ENCODE assay signal across 9 cellular contexts in the genomic region with DNA sequence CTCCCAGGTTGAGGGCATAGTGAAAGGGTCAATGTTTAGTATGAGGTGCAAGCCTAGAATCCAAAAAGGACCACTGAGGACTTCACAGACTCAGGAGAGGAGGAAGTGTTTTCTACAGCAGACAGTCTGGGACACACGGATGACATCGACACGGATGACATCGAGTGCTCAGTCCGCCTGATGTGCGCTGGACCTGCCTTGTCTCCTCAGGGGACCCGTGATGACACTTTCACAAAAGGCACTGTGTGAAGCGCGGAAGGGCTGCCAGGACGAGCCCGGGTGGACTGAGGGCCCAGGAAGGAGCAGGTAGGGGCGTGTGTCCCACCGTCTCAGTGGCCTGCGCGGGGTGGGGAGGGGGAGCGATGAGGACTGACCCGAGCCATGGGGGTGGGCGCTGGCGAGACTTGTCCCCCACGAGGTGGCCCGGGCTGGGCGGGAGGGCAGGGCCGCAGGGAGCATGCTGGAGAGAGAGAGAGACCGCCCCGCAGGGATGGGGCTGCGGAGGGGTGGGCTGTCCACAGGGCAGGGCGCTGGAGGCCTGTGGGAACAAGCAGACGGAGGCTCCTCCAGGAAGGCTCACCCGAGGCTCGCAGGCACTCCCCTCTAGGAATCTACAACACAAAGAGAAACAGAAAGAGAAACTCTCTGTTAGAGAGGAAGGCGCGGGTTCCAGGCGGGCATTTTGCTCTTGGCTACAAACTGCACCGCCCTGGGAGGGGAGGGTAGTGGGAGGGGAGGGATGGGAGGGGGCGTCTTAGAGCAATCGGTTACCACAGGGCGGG. TPM values are rescaled to one million over a fixed set of nuclear protein-coding genes. Genes with fewer than 3 reads are reported as not detected.
DNase-seq lines count a peak whose midpoint lies in the region; ATAC-seq, FAIRE-seq and TF ChIP-seq lines count a peak whose summit lies in the region.
"Had no signal": no experiment of that assay in that cellular context is flagged by ENCODE, and none has a peak within 500 bp of the region (broad histone marks: within the 10 kb centered on the region; RNA-seq: fewer than 3 reads in every experiment).

No MANE protein-coding gene starts in this region.

- peak; percentile 20 for DNase-seq in KG1 (lab: John Stamatoyannopoulos, UW)
- peak; percentile 52 to 61 (median 61) for DNase-seq in activated CD8-positive, alpha-beta memory T cell treated with anti-CD3 and anti-CD28 coated beads for 48 hours (ENCODE audit: low read depth in 2 of 3, low spot score in 2 of 3)
- peak; percentile 40 to 67 (median 52) for DNase-seq in stimulated activated naive CD4-positive, alpha-beta T cell (lab: John Stamatoyannopoulos, UW)
- no peak for DNase-seq in putamen (ENCODE audit: low spot score)
- no peak for DNase-seq in kidney
- no peak for DNase-seq in kidney glomerular epithelial cell (lab: John Stamatoyannopoulos, UW)

- no peak for TF ChIP-seq CTCF in kidney (IDR thresholded peaks at IDR 0.05; ENCODE audit: borderline replicate concordance, extremely low read depth, insufficient read depth)

- no peaks in the 10 kb centered on the region for H3K27me3 ChIP-seq in iPS-15b (ENCODE audit: control insufficient read depth, insufficient read depth, low read length)

- peaks cover 5% of the 10 kb centered on the region for H3K4me1 ChIP-seq in iPS-15b (ENCODE audit: control insufficient read depth, insufficient read depth, low read length)
- peaks cover 6 to 11% of the 10 kb centered on the region in 2 donors for H3K4me1 ChIP-seq in kidney (ENCODE audit: control insufficient read depth in 1 of 2, insufficient read depth in 1 of 2, low read depth in 1 of 2, low read length in 2 of 2)

- H3K9me3 ChIP-seq in iPS-15b (ENCODE audit: control insufficient read depth, insufficient read depth, low read length) = no peaks in the 10 kb centered on the region
- no peaks in the 10 kb centered on the region for H3K9me3 ChIP-seq in kidney (ENCODE audit: control insufficient read depth in 1 of 2, low read length in 2 of 2)

- intact Hi-C loops in kidney (cut with DNase I) = no loop called here

- no peak for FAIRE-seq in kidney (lab: Jason Lieb, UNC)
- FAIRE-seq: urothelium cell line had no signal

- H3K4me3 ChIP-seq in iPS-15b (ENCODE audit: low read depth, low read length) (peak overlapping the region; percentile 58), kidney (ENCODE audit: low read length in 2 of 2) (no peak overlapping the region)

- H3K36me3 ChIP-seq in iPS-15b (ENCODE audit: control insufficient read depth, insufficient read depth, low read length) (no peaks in the 10 kb centered on the region), kidney (ENCODE audit: control insufficient read depth in 1 of 2, insufficient read depth in 2 of 2, low read length in 2 of 2) (peaks cover 0 to 6% of the 10 kb centered on the region in 2 donors)

- no peak for ATAC-seq in GM21619 (IDR thresholded peaks at IDR 0.05; ENCODE audit: unreplicated experiment)

- H3K27ac ChIP-seq in kidney (ENCODE audit: low read depth in 2 of 2, low read length in 2 of 2) = peak overlapping the region in 1 of 2 donors; percentile 32

- H3K9ac ChIP-seq in iPS-15b (ENCODE audit: low read depth, low read length) (no peak overlapping the region), kidney (ENCODE audit: low read length in 2 of 2) (no peak overlapping the region)

RNA-seq across cellular contexts. Expression of a gene that starts 54.9 kb away (rescaled TPM):
- 28.8 TPM for total RNA-seq in kidney
- 22.8 TPM for polyA plus RNA-seq in kidney (ENCODE audit: insufficient read depth, low read depth, low replicate concordance)

RNA-seq across cellular contexts. Expression of a gene that starts 55.1 kb away (rescaled TPM):
- total RNA-seq in kidney = 39.7 TPM
- polyA plus RNA-seq in kidney (ENCODE audit: insufficient read depth, low read depth, low replicate concordance) = 62.1 TPM

Comparison
In these comparisons a context has a peak if more than half of its experiments do, and no peak if none do; other contexts are left out.
1. DNase-seq: peak in KG1 (single experiment), activated CD8-positive, alpha-beta memory T cell treated with anti-CD3 and anti-CD28 coated beads for 48 hours (3 of 3) and stimulated activated naive CD4-positive, alpha-beta T cell (6 of 6); none in putamen (single experiment), kidney (single experiment) and kidney glomerular epithelial cell (single experiment).